Comparison of ENCODE assay signal across 13 cellular contexts in the genomic region with DNA sequence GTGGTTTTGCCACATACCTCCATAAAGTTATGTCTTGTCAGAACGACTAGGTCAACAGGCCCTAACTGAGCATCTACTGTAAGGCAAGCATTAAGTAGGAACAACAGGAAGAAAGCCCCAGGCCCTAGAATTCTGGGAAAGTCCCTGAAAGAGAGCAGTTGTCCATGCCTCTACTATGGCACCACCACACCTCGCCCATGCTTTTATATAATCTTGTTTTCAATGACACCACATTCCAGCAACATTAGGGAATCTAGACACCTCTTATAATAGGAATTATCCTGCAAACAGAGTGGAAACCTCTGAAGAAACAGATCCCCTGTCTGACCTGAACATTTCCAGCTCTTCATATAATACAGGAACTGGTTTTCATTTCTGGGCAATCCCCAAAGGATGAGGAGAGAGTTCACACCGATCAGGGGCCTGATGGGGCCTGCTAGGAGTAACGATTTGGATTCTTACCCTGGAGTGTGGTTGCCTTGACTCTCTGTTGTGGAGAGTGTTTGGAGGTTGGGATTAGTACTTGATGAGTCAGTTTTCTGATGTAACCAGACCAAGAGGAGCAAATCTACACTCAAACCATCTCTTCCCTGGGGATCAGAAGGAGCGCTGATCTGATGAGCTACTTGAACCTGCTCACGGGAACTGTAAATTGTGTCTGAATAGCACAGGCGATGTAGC. TPM values are rescaled to one million over a fixed set of nuclear protein-coding genes. Genes with fewer than 3 reads are reported as not detected.
DNase-seq lines count a peak whose midpoint lies in the region; ATAC-seq, FAIRE-seq and TF ChIP-seq lines count a peak whose summit lies in the region.
"Had no signal": no experiment of that assay in that cellular context is flagged by ENCODE, and none has a peak within 500 bp of the region (broad histone marks: within the 10 kb centered on the region; RNA-seq: fewer than 3 reads in every experiment).

No MANE protein-coding gene starts in this region.

- FAIRE-seq in GM12878 (lab: Jason Lieb, UNC): no peak
- FAIRE-seq: small intestine had no signal

- no peaks in the 10 kb centered on the region for H3K9me3 Mint-ChIP-seq in endothelial cell (ENCODE audit: unreplicated experiment)
- H3K9me3 Mint-ChIP-seq: brain had no signal

- H3K36me3 ChIP-seq in GM12878 (ENCODE audit: control insufficient read depth in 2 of 2, insufficient read depth in 2 of 2, low read length in 1 of 2): peaks cover 13% of the 10 kb centered on the region in 2 experiments

- POLR2A ChIA-PET in GM12878 (lab: Charles Lee): interaction anchor here (0.6 to 1.3 kb wide), 2 partner anchors 9 to 37 kb away, joined by 3 to 6 read pairs; no protein-coding TSS in a partner anchor

- BruUV-seq in GM12878 (replicated peaks; lab: Mats Ljungman, UMichigan): no TSS peak

- SMC1A ChIA-PET in GM12878 (lab: Charles Lee; ENCODE audit: uncharacterized antibody, unreplicated experiment): interaction anchor here (0.9 to 2.6 kb wide), 4 partner anchors 28 to 109 kb away, joined by 3 to 8 read pairs (median 3); no protein-coding TSS in a partner anchor

- CTCF ChIA-PET in GM12878 (lab: Yijun Ruan, JAX): interaction anchor here (0.7 to 1.5 kb wide), 3 partner anchors 28 to 32 kb away, joined by 3 to 5 read pairs (median 4); no protein-coding TSS in a partner anchor

- TF ChIP-seq CTCF in GM12878 (IDR thresholded peaks at IDR 0.05 in 2 of 3, conservative IDR thresholded peaks at IDR 0.05 in 1 of 3; ENCODE audit: control insufficient read depth in 2 of 3, extremely low read depth in 1 of 3, insufficient read depth in 1 of 3, low read depth in 3 of 3, low read length in 3 of 3) (no peak), endothelial cell (IDR thresholded peaks at IDR 0.05; ENCODE audit: unreplicated experiment) (no peak)

- H3K4me3 Mint-ChIP-seq in endothelial cell (ENCODE audit: unreplicated experiment): no peak overlapping the region
- H3K4me3 Mint-ChIP-seq: brain had no signal

- H3K4me1 ChIP-seq in GM12878 (ENCODE audit: control insufficient read depth, insufficient read depth, low read length): peaks cover 31% of the 10 kb centered on the region

- no peak for ATAC-seq in GM12878
- no peak for ATAC-seq in HG02938 (IDR thresholded peaks at IDR 0.05; ENCODE audit: unreplicated experiment)

- peaks cover 2% of the 10 kb centered on the region for H3K27me3 Mint-ChIP-seq in endothelial cell (ENCODE audit: unreplicated experiment)
- H3K27me3 Mint-ChIP-seq: brain had no signal

- DNase-seq in DMS53 (lab: John Stamatoyannopoulos, UW) (peak; percentile 73), LoVo (ENCODE audit: low spot score) (peak; percentile 31), GM12878 (ENCODE audit: low read depth, low spot score) (no peak), myocyte (ENCODE audit: low read depth) (peak; percentile 81), NCI-H1417 treated with DMSO at 0.1 percent for 48 hours (lab: John Stamatoyannopoulos, UW) (no peak), HuH-7 (ENCODE audit: low spot score) (no peak), endothelial cell (ENCODE audit: low spot score) (no peak)
- DNase-seq: activated CD8-positive, alpha-beta memory T cell treated with anti-CD3 and anti-CD28 coated beads for 24 hours; head of caudate nucleus; NCI-H2171; small intestine had no signal

- intact Hi-C loops in GM12878 (cut with micrococcal nuclease; ENCODE audit: unreplicated experiment): no loop called here

- WGBS in GM12878 (ENCODE audit: insufficient coverage, insufficient replicate concordance, low lambda C conversion rate, missing lambda C conversion rate): 87% methylated on average over 7 of the region's 7 CpGs

- RAD21 ChIA-PET in GM12878 (lab: Charles Lee; ENCODE audit: unreplicated experiment): interaction anchor here (1.0 kb wide), 1 partner anchor 24 kb away, joined by 3 read pairs; no protein-coding TSS in a partner anchor

- H3K27ac ChIP-seq in GM12878 (ENCODE audit: control insufficient read depth, insufficient read depth): no peak overlapping the region

- H4K20me1 ChIP-seq in GM12878 (ENCODE audit: control insufficient read depth, insufficient read depth): no peaks in the 10 kb centered on the region

- peaks cover 37% of the 10 kb centered on the region for H3K4me1 Mint-ChIP-seq in endothelial cell (ENCODE audit: unreplicated experiment)

- in situ Hi-C loops in GM12878 (cut with MboI): no loop called here

- H3K4me2 ChIP-seq in GM12878 (ENCODE audit: control insufficient read depth, insufficient read depth): no peak overlapping the region

- no peak for TF ChIP-seq POLR2A in GM12878 (IDR thresholded peaks at IDR 0.05; ENCODE audit: low read depth, low read length)

- no peaks in the 10 kb centered on the region for H3K27me3 ChIP-seq in GM12878 (replicated peaks in 1 of 2; ENCODE audit: control insufficient read depth in 2 of 2, insufficient read depth in 2 of 2, low read length in 1 of 2)

- H3K79me2 ChIP-seq in GM12878 (ENCODE audit: control insufficient read depth, insufficient read depth, low read length): no peaks in the 10 kb centered on the region

- peaks cover 6% of the 10 kb centered on the region for H3K36me3 Mint-ChIP-seq in endothelial cell (ENCODE audit: low read depth, unreplicated experiment)

- no peak for TF ChIP-seq EP300 in GM12878 (IDR thresholded peaks at IDR 0.05; ENCODE audit: borderline replicate concordance in 1 of 2, control insufficient read depth in 1 of 2, low read depth in 2 of 2, low read length in 2 of 2)

- H3K27ac Mint-ChIP-seq in endothelial cell (ENCODE audit: unreplicated experiment): no peak overlapping the region

- H3K9me3 ChIP-seq in GM12878 (replicated peaks; ENCODE audit: control insufficient read depth, insufficient read depth, low read length): no peaks in the 10 kb centered on the region

- H3K4me3 ChIP-seq in GM12878: no peak overlapping the region

- no peak overlapping the region for H2AFZ ChIP-seq in GM12878 (ENCODE audit: control insufficient read depth, low read depth, low read length)

- no peak overlapping the region for H3K9ac ChIP-seq in GM12878 (ENCODE audit: control insufficient read depth, insufficient read depth, low read length)

- no peak for TF ChIP-seq RAD21 in GM12878 (IDR thresholded peaks at IDR 0.05; ENCODE audit: insufficient read depth, low read depth, low read length)

TF ChIP-seq in GM12878, 131 proteins besides CTCF, POLR2A, EP300 and RAD21:
- TF ChIP-seq SUZ12 (IDR thresholded peaks at IDR 0.05; ENCODE audit: unreplicated experiment): no peak
- no peak for TF ChIP-seq JUND (IDR thresholded peaks at IDR 0.05; ENCODE audit: low read depth, low read length)
- no peak for TF ChIP-seq ASH2L (IDR thresholded peaks at IDR 0.05; ENCODE audit: borderline replicate concordance, low read depth)
- TF ChIP-seq YY1 (IDR thresholded peaks at IDR 0.05; ENCODE audit: low read depth, low read length): no peak
- TF ChIP-seq PML (IDR thresholded peaks at IDR 0.05; ENCODE audit: low read length): 0 out of 2 replicates have a peak, but pooled peaks have one; percentile 4
- no peak for TF ChIP-seq SMAD1 (IDR thresholded peaks at IDR 0.05; ENCODE audit: low read depth, partially characterized antibody)

RNA-seq across cellular contexts. Expression of a gene that starts 31.9 kb away (rescaled TPM):
- 45.8 and 53.3 TPM in 2 replicates for total RNA-seq in GM12878 (2013; cell fraction: nucleolus; rRNA removed)
- total RNA-seq in GM12878 (2014; rRNA removed): 6.9 and 7.6 TPM in 2 replicates
- total RNA-seq in GM12878 (2014; rRNA removed; fragmentation: Illumina TruSeq; extraction: Trizol): 7.2 and 7.8 TPM in 2 replicates
- 10.8 and 11.1 TPM in 2 replicates for total RNA-seq in GM12878 (2021)
- polyA plus RNA-seq in GM12878 (2011; ENCODE audit: low read depth): 2.7 TPM
- polyA plus RNA-seq in GM12878 (2011; rRNA removed): 6.2 and 6.5 TPM in 2 replicates
- polyA plus RNA-seq in GM12878 (2011; cell fraction: cytosol; rRNA removed): 4.2 and 4.8 TPM in 2 replicates
- polyA plus RNA-seq in GM12878 (2011; cell fraction: nucleus; rRNA removed): 8.9 and 9.9 TPM in 2 replicates
- 4.8 and 6.5 TPM in 2 replicates for polyA plus RNA-seq in GM12878 (2012)
- 7.6 and 7.7 TPM in 2 replicates for polyA plus RNA-seq in GM12878 (2014; fragmentation: Illumina TruSeq; extraction: Trizol)
- 1 to 10 TPM; 1.1 to 2.2 TPM for polyA plus RNA-seq in GM12878 (2014; fragmentation: Nextera tagmentation; extraction: Ambion mirVana)
- polyA plus RNA-seq in GM12878 (2014; rRNA removed): 6.1 and 6.5 TPM in 2 replicates
- polyA plus RNA-seq in GM12878 (2016; fragmentation: Nextera tagmentation; extraction: Ambion mirVana): 10 to 100 TPM in 1 of 2 experiments, 1 to 10 TPM in 1; 9.7 to 11.1 TPM
- polyA minus RNA-seq in GM12878 (2011; rRNA and poly(A)+ RNA removed): 8.5 and 13.7 TPM in 2 replicates
- polyA minus RNA-seq in GM12878 (2011; cell fraction: cytosol; rRNA and poly(A)+ RNA removed): 2.7 and 4.9 TPM in 2 replicates
- 8.3 and 10.1 TPM in 2 replicates for polyA minus RNA-seq in GM12878 (2011; cell fraction: nucleus; rRNA and poly(A)+ RNA removed)
- 25.0 and 36.8 TPM in 2 replicates for total RNA-seq in myocyte
- 12.4 TPM for polyA plus RNA-seq in myocyte (2012)
- total RNA-seq in endothelial cell (ENCODE audit: unreplicated experiment): 63.3 TPM

RNA-seq across cellular contexts. Expression of a gene that starts 35.1 kb away (rescaled TPM):
- total RNA-seq in GM12878 (2013; cell fraction: nucleolus; rRNA removed): 16.4 and 16.7 TPM in 2 replicates
- 35.8 and 37.0 TPM in 2 replicates for total RNA-seq in GM12878 (2014; rRNA removed)
- 23.2 and 23.8 TPM in 2 replicates for total RNA-seq in GM12878 (2014; rRNA removed; fragmentation: Illumina TruSeq; extraction: Trizol)
- 43.2 and 43.4 TPM in 2 replicates for total RNA-seq in GM12878 (2021)
- 24.9 TPM for polyA plus RNA-seq in GM12878 (2011; ENCODE audit: low read depth)
- 20.3 and 26.9 TPM in 2 replicates for polyA plus RNA-seq in GM12878 (2011; rRNA removed)
- 27.0 and 29.7 TPM in 2 replicates for polyA plus RNA-seq in GM12878 (2011; cell fraction: cytosol; rRNA removed)
- polyA plus RNA-seq in GM12878 (2011; cell fraction: nucleus; rRNA removed): 30.5 and 33.0 TPM in 2 replicates
- polyA plus RNA-seq in GM12878 (2012): 27.7 and 31.8 TPM in 2 replicates
- 27.4 TPM in 2 replicates for polyA plus RNA-seq in GM12878 (2014; fragmentation: Illumina TruSeq; extraction: Trizol)
- polyA plus RNA-seq in GM12878 (2014; fragmentation: Nextera tagmentation; extraction: Ambion mirVana): 10 to 100 TPM; 10.8 to 13.9 TPM
- polyA plus RNA-seq in GM12878 (2014; rRNA removed): 28.0 and 29.0 TPM in 2 replicates
- 10 to 100 TPM; 32.6 to 37.2 TPM for polyA plus RNA-seq in GM12878 (2016; fragmentation: Nextera tagmentation; extraction: Ambion mirVana)
- polyA minus RNA-seq in GM12878 (2011; rRNA and poly(A)+ RNA removed): 49.4 and 72.0 TPM in 2 replicates
- 22.5 and 26.3 TPM in 2 replicates for polyA minus RNA-seq in GM12878 (2011; cell fraction: cytosol; rRNA and poly(A)+ RNA removed)
- polyA minus RNA-seq in GM12878 (2011; cell fraction: nucleus; rRNA and poly(A)+ RNA removed): 12.0 and 23.5 TPM in 2 replicates
- total RNA-seq in myocyte: 17.1 and 29.1 TPM in 2 replicates
- polyA plus RNA-seq in myocyte (2012): 26.0 TPM
- 41.4 TPM for total RNA-seq in endothelial cell (ENCODE audit: unreplicated experiment)

Comparison
In these comparisons a context has a peak if more than half of its experiments do, and no peak if none do; other contexts are left out.
1. DNase-seq: peak in DMS53 (single experiment), LoVo (single experiment) and myocyte (single experiment); none in GM12878 (single experiment), NCI-H1417 treated with DMSO at 0.1 percent for 48 hours (single experiment), HuH-7 (single experiment) and endothelial cell (single experiment).